ENCODE assay signal across 8 cellular contexts in genomic region chr7:131188367-131189339, GRCh38.
DNase-seq lines count a peak whose midpoint lies in the region; ATAC-seq and TF ChIP-seq lines count a peak whose summit lies in the region.

No MANE protein-coding gene starts in this region.

- H3K27me3 ChIP-seq in esophagus muscularis mucosa = no peaks in the 10 kb centered on the region

- POLR2A ChIA-PET in activated CD8-positive, alpha-beta T cell treated with anti-CD3 and anti-CD28 coated beads, Interleukin-2, amount 10 ng/mL, durations not matched to agents 7 days and 5 days (lab: Charles Lee) = interaction anchor here (0.8 to 3.2 kb wide), 5 partner anchors 43 to 139 kb away, joined by 3 to 18 read pairs (median 4); partner anchors contain the start of gene MKLN1

- peak; percentile 71 for ATAC-seq in GM21723 (IDR thresholded peaks at IDR 0.05; ENCODE audit: unreplicated experiment)
- peak; percentile 84 for ATAC-seq in activated CD8-positive, alpha-beta T cell treated with anti-CD3 and anti-CD28 coated beads, Interleukin-2, amount 10 ng/mL, durations not matched to agents 7 days and 5 days

- CTCF ChIA-PET in activated CD8-positive, alpha-beta T cell treated with anti-CD3 and anti-CD28 coated beads, Interleukin-2, amount 10 ng/mL, durations not matched to agents 7 days and 5 days (lab: Charles Lee) = interaction anchor here (0.7 to 2.1 kb wide), 6 partner anchors 49 to 318 kb away, joined by 3 to 7 read pairs (median 4); no protein-coding TSS in a partner anchor

- no peaks in the 10 kb centered on the region for H3K27me3 Mint-ChIP-seq in activated CD8-positive, alpha-beta T cell treated with anti-CD3 and anti-CD28 coated beads, Interleukin-2, amount 10 ng/mL, durations not matched to agents 7 days and 5 days (ENCODE audit: low read depth)

- WGBS in esophagus muscularis mucosa = 62% methylated on average over 8 of the region's 8 CpGs

- TF ChIP-seq POLR2A in NB4 (IDR thresholded peaks at IDR 0.05; ENCODE audit: extremely low read depth, insufficient read length) (no peak), esophagus muscularis mucosa (IDR thresholded peaks at IDR 0.05; ENCODE audit: low read depth) (no peak)

- H3K4me1 Mint-ChIP-seq in activated CD8-positive, alpha-beta T cell treated with anti-CD3 and anti-CD28 coated beads, Interleukin-2, amount 10 ng/mL, durations not matched to agents 7 days and 5 days (ENCODE audit: low read depth) = peaks cover 44% of the 10 kb centered on the region

- H3K4me3 ChIP-seq in NB4 (ENCODE audit: low read depth, low read length) (no peak overlapping the region), esophagus muscularis mucosa (no peak overlapping the region)

- H3K4me3 Mint-ChIP-seq in activated CD8-positive, alpha-beta T cell treated with anti-CD3 and anti-CD28 coated beads, Interleukin-2, amount 10 ng/mL, durations not matched to agents 7 days and 5 days = peak overlapping the region; percentile 29

- H3K36me3 ChIP-seq in esophagus muscularis mucosa = no peaks in the 10 kb centered on the region

- no peak for TF ChIP-seq EP300 in esophagus muscularis mucosa (IDR thresholded peaks at IDR 0.05)

- peaks cover 2% of the 10 kb centered on the region for H3K36me3 Mint-ChIP-seq in activated CD8-positive, alpha-beta T cell treated with anti-CD3 and anti-CD28 coated beads, Interleukin-2, amount 10 ng/mL, durations not matched to agents 7 days and 5 days (ENCODE audit: low read depth)

- H3K27ac Mint-ChIP-seq in activated CD8-positive, alpha-beta T cell treated with anti-CD3 and anti-CD28 coated beads, Interleukin-2, amount 10 ng/mL, durations not matched to agents 7 days and 5 days = peak overlapping the region; percentile 88

- DNase-seq in ELR (ENCODE audit: low read depth) = peak; percentile 99
- DNase-seq in NB4 (ENCODE audit: low read depth) = peak; percentile 95
- DNase-seq in activated CD8-positive, alpha-beta T cell treated with anti-CD3 and anti-CD28 coated beads, Interleukin-2, amount 10 ng/mL, durations not matched to agents 7 days and 5 days = peak; percentile 69
- DNase-seq in esophagus muscularis mucosa (ENCODE audit: extremely low spot score) = no peak
- DNase-seq in stimulated activated CD4-positive, alpha-beta T cell treated with anti-CD3 and anti-CD28 coated beads, Interleukin-1b, Interleukin-23, amount 100 ng/mL, for 48 hours = peak; percentile 55
- DNase-seq in iPS-NIHi11 (ENCODE audit: low spot score) = no peak
- DNase-seq in substantia nigra (lab: John Stamatoyannopoulos, UW) = no peak

- no peaks in the 10 kb centered on the region for H3K9me3 ChIP-seq in esophagus muscularis mucosa

- H3K27ac ChIP-seq in esophagus muscularis mucosa (replicated peaks in 1 of 4) = peak overlapping the region; percentile 13 to 36 (median 22)
- no peak overlapping the region for H3K27ac ChIP-seq in substantia nigra (ENCODE audit: low read depth, low read length, poor library complexity, severe bottlenecking)

- intact Hi-C loops in esophagus muscularis mucosa (cut with DNase I) = no loop called here

- peaks cover 0 to 28% (median 4%) of the 10 kb centered on the region in 4 donors for H3K4me1 ChIP-seq in esophagus muscularis mucosa

- no peak for TF ChIP-seq CTCF in NB4 (IDR thresholded peaks at IDR 0.05; ENCODE audit: low read depth, low read length)
- no peak for TF ChIP-seq CTCF in esophagus muscularis mucosa (IDR thresholded peaks at IDR 0.05)

- H3K9me3 Mint-ChIP-seq in activated CD8-positive, alpha-beta T cell treated with anti-CD3 and anti-CD28 coated beads, Interleukin-2, amount 10 ng/mL, durations not matched to agents 7 days and 5 days (ENCODE audit: insufficient read depth) = no peaks in the 10 kb centered on the region

Comparison
In these comparisons a context has a peak if more than half of its experiments do, and no peak if none do; other contexts are left out.
1. DNase-seq: peak in ELR (single experiment), NB4 (single experiment), activated CD8-positive, alpha-beta T cell treated with anti-CD3 and anti-CD28 coated beads, Interleukin-2, amount 10 ng/mL, durations not matched to agents 7 days and 5 days (single experiment) and stimulated activated CD4-positive, alpha-beta T cell treated with anti-CD3 and anti-CD28 coated beads, Interleukin-1b, Interleukin-23, amount 100 ng/mL, for 48 hours (single experiment); none in esophagus muscularis mucosa (single experiment), iPS-NIHi11 (single experiment) and substantia nigra (0 of 49).